In the genomic region with DNA sequence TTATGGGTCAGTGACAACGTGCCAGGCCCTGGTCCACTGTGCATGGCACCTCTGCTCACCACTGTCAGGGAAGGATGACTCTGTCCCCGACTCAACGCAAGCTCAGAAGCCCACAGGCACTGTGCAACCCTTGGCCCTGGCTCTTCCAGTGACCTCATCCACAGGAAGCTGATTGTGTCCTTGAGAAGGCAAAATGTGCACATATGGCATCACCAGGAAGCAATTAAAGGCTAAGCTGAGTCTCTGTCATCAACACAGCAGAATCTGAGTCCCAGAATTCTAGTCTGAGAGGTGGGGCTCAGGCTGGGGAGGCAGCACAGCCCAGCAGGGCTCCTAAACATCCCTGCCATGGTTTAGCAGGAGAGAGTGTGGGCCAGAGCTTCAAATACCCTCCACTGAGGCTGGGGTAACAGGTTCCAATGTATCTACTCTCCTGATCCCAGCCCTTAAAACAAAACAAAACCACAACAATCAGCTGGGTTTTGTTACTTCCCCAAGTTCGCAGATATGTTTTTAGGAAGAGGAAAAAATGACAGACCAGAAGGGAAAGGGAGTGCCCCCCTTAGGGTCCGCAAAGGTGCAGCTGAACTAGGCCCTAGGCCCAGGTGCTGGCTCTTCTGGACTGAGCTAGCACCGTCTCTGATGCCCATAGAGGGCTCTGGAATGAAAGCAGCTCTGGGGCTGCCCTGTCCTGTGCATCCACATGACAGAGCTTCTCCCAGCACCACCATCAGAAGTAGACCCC, we compare ENCODE assay signal across 10 cellular contexts. TPM values are rescaled to one million over a fixed set of nuclear protein-coding genes. Genes with fewer than 3 reads are reported as not detected.
DNase-seq lines count a peak whose midpoint lies in the region; ATAC-seq, FAIRE-seq and TF ChIP-seq lines count a peak whose summit lies in the region.
"Had no signal": no experiment of that assay in that cellular context is flagged by ENCODE, and none has a peak within 500 bp of the region (broad histone marks: within the 10 kb centered on the region; RNA-seq: fewer than 3 reads in every experiment).

No MANE protein-coding gene starts in this region.

- ATAC-seq in PC-3 (peak; percentile 94), GM19324 (IDR thresholded peaks at IDR 0.05; ENCODE audit: low FRiP score, unreplicated experiment) (no peak), HG02852 (IDR thresholded peaks at IDR 0.05; ENCODE audit: unreplicated experiment) (no peak)
- ATAC-seq: left lung had no signal

- no peak overlapping the region for H2AFZ ChIP-seq in PC-3 (ENCODE audit: low read length)

- no peaks in the 10 kb centered on the region for H3F3A ChIP-seq in PC-3 (ENCODE audit: low read length, unreplicated experiment)

- CTCF ChIA-PET in PC-3 (lab: Charles Lee) = no interaction called here

- H4K20me1 ChIP-seq in PC-3 (ENCODE audit: low read length) = no peaks in the 10 kb centered on the region

- no peak overlapping the region for H3K4me2 ChIP-seq in PC-3 (ENCODE audit: low read length)

- no peak for FAIRE-seq in GM19239 (lab: Jason Lieb, UNC)

- H3K36me3 ChIP-seq in PC-3 (ENCODE audit: low read depth, low read length) = no peaks in the 10 kb centered on the region
- H3K36me3 ChIP-seq: left lung had no signal

- H3K9ac ChIP-seq in PC-3 (ENCODE audit: low read length) = no peak overlapping the region

- POLR2A ChIA-PET in PC-3 (lab: Charles Lee; ENCODE audit: unreplicated experiment) = interaction anchor here (0.6 kb wide), 1 partner anchor 9 kb away, joined by 5 read pairs; no protein-coding TSS in a partner anchor

- TF ChIP-seq CTCF in AG10803 (conservative IDR thresholded peaks at IDR 0.05; ENCODE audit: low read length) (no peak), PC-3 (conservative IDR thresholded peaks at IDR 0.05; ENCODE audit: low read depth, low read length) (no peak)

- no peaks in the 10 kb centered on the region for H3K9me3 ChIP-seq in PC-3 (ENCODE audit: low read length)
- H3K9me3 ChIP-seq: left lung had no signal

- no peaks in the 10 kb centered on the region for H3K79me2 ChIP-seq in PC-3 (ENCODE audit: low read length)

- H3K27me3 ChIP-seq in PC-3 (ENCODE audit: low read length) = no peaks in the 10 kb centered on the region

- no peak overlapping the region for H3K27ac ChIP-seq in PC-3 (ENCODE audit: low read length)
- H3K27ac ChIP-seq: left lung had no signal

- H3K4me1 ChIP-seq in PC-3 (ENCODE audit: insufficient read depth, low read length) = peaks cover 20% of the 10 kb centered on the region
- H3K4me1 ChIP-seq: left lung had no signal

- intact Hi-C loops in PC-3 (cut with micrococcal nuclease) = no loop called here

- no TSS peak for BruUV-seq in PC-3 (replicated peaks; lab: Mats Ljungman, UMichigan)

- DNase-seq in AG10803 (ENCODE audit: low read depth) = peak; percentile 79
- peak; percentile 55 for DNase-seq in GM04503 (ENCODE audit: low read depth)
- DNase-seq in PC-3 = peak; percentile 74
- peak; percentile 50 for DNase-seq in iris pigment epithelial cell (ENCODE audit: low read depth)
- DNase-seq in pons (ENCODE audit: low spot score) = no peak
- DNase-seq in GM19239 (ENCODE audit: insufficient read length, low spot score) = no peak
- DNase-seq: effector memory CD4-positive, alpha-beta T cell; left lung had no signal

- H3K4me3 ChIP-seq in AG10803 (ENCODE audit: low read length) (no peak overlapping the region), PC-3 (ENCODE audit: low read length) (no peak overlapping the region)
- H3K4me3 ChIP-seq: left lung had no signal

- no peaks in the 10 kb centered on the region for H3K9me2 ChIP-seq in PC-3 (replicated peaks; ENCODE audit: low read length)

RNA-seq across cellular contexts. Expression of a gene that starts 33.5 kb away (rescaled TPM):
- 14.4 and 17.6 TPM in 2 replicates for total RNA-seq in PC-3 (2014; rRNA removed)

Comparison
In these comparisons a context has a peak if more than half of its experiments do, and no peak if none do; other contexts are left out.
1. DNase-seq: peak in AG10803 (single experiment), GM04503 (single experiment), PC-3 (single experiment) and iris pigment epithelial cell (single experiment); none in pons (single experiment) and GM19239 (single experiment).